In the genomic region with DNA sequence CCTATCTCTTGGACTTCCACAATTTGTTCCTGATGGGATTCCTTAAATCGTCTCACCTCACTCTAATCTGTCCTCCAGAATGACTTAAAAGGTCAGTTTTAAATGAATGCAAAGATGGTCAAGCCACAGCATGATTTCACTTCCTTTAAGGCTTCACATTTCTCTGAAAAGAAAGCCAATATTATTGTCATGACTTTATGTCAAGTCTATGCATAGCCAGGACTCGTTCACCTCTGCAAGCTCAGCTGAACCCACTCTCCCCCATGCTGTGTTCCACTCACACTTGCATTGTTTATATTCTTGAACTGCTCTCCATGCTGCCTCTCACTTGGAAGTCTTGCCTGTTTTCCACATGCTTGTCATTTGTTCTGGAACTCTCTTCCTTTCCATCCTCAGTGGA, we compare ENCODE assay signal across 21 cellular contexts.
"Had no signal": no experiment of that assay in that cellular context is flagged by ENCODE, and none has a peak within 500 bp of the region (broad histone marks: within the 10 kb centered on the region; RNA-seq: fewer than 3 reads in every experiment).

No MANE protein-coding gene starts in this region.

- H3K4me3 Mint-ChIP-seq: activated CD4-positive, alpha-beta memory T cell treated with anti-CD3 and anti-CD28 coated beads for 36 hours; activated naive CD8-positive, alpha-beta T cell treated with anti-CD3 and anti-CD28 coated beads, Interleukin-2, amount 50 U/mL, for 24 hours; endodermal cell; mesothelial cell of epicardium; naive thymus-derived CD8-positive, alpha-beta T cell; neural progenitor cell; T-helper 17 cell had no signal

- H3K36me3 ChIP-seq: brain microvascular endothelial cell, left lung, neural progenitor cell, sigmoid colon, upper lobe of right lung had no signal

- H3K9ac ChIP-seq: neural progenitor cell had no signal

- H3K9me3 Mint-ChIP-seq: activated CD4-positive, alpha-beta memory T cell treated with anti-CD3 and anti-CD28 coated beads for 36 hours; endodermal cell; neural progenitor cell had no signal

- H3K4me1 ChIP-seq: left lung, neural progenitor cell, sigmoid colon, upper lobe of right lung had no signal

- H2AFZ ChIP-seq: neural progenitor cell had no signal

- H3K27ac Mint-ChIP-seq: activated CD4-positive, alpha-beta memory T cell treated with anti-CD3 and anti-CD28 coated beads for 36 hours; activated naive CD8-positive, alpha-beta T cell treated with anti-CD3 and anti-CD28 coated beads, Interleukin-2, amount 50 U/mL, for 24 hours; endodermal cell; mesothelial cell of epicardium; naive thymus-derived CD8-positive, alpha-beta T cell; neural progenitor cell; T-helper 17 cell had no signal

- H3K27me3 ChIP-seq: brain microvascular endothelial cell, left lung, neural progenitor cell, sigmoid colon, upper lobe of right lung had no signal

- H3K27ac ChIP-seq: brain microvascular endothelial cell, left lung, neural progenitor cell, sigmoid colon, upper lobe of right lung had no signal

- H3K4me1 Mint-ChIP-seq: activated naive CD8-positive, alpha-beta T cell treated with anti-CD3 and anti-CD28 coated beads, Interleukin-2, amount 50 U/mL, for 24 hours; endodermal cell; naive thymus-derived CD8-positive, alpha-beta T cell; T-helper 17 cell had no signal

- DNase-seq: activated CD4-positive, alpha-beta memory T cell treated with anti-CD3 and anti-CD28 coated beads for 36 hours; activated CD4-positive, alpha-beta T cell treated with anti-CD3 and anti-CD28 coated beads for 4 hours; activated CD4-positive, CD25-positive, alpha-beta regulatory T cell; activated gamma-delta T cell; activated naive CD4-positive, alpha-beta T cell treated with anti-CD3 and anti-CD28 coated beads, Interleukin-2, amount 50 U/mL, for 16 hours; activated naive CD8-positive, alpha-beta T cell treated with anti-CD3 and anti-CD28 coated beads, Interleukin-2, amount 50 U/mL, for 24 hours; brain microvascular endothelial cell; cortex of kidney; endodermal cell; kidney glomerular epithelial cell; left lung; naive thymus-derived CD8-positive, alpha-beta T cell; sigmoid colon; stimulated activated CD4-positive, alpha-beta T cell treated with anti-CD3 and anti-CD28 coated beads, Interleukin-2, amount 100 ng/mL, for 48 hours; stimulated activated naive CD4-positive, alpha-beta T cell; SW 1271; T-helper 17 cell; upper lobe of right lung had no signal

- H3K4me2 ChIP-seq: neural progenitor cell, smooth muscle cell had no signal

- H3K27me3 Mint-ChIP-seq: activated CD4-positive, alpha-beta memory T cell treated with anti-CD3 and anti-CD28 coated beads for 36 hours; activated naive CD8-positive, alpha-beta T cell treated with anti-CD3 and anti-CD28 coated beads, Interleukin-2, amount 50 U/mL, for 24 hours; T-helper 17 cell had no signal

- ATAC-seq: activated naive CD8-positive, alpha-beta T cell treated with anti-CD3 and anti-CD28 coated beads, Interleukin-2, amount 50 U/mL, for 24 hours; left lung; naive thymus-derived CD8-positive, alpha-beta T cell; T-helper 17 cell had no signal

- H3K9me3 ChIP-seq: left lung, sigmoid colon, upper lobe of right lung had no signal

- H3K4me3 ChIP-seq: left lung, neural progenitor cell, sigmoid colon, smooth muscle cell, upper lobe of right lung had no signal

- H3K36me3 Mint-ChIP-seq: activated CD4-positive, alpha-beta memory T cell treated with anti-CD3 and anti-CD28 coated beads for 36 hours; mesothelial cell of epicardium; neural progenitor cell had no signal
